8 cellular contexts compared by ENCODE assay signal in the genomic region with DNA sequence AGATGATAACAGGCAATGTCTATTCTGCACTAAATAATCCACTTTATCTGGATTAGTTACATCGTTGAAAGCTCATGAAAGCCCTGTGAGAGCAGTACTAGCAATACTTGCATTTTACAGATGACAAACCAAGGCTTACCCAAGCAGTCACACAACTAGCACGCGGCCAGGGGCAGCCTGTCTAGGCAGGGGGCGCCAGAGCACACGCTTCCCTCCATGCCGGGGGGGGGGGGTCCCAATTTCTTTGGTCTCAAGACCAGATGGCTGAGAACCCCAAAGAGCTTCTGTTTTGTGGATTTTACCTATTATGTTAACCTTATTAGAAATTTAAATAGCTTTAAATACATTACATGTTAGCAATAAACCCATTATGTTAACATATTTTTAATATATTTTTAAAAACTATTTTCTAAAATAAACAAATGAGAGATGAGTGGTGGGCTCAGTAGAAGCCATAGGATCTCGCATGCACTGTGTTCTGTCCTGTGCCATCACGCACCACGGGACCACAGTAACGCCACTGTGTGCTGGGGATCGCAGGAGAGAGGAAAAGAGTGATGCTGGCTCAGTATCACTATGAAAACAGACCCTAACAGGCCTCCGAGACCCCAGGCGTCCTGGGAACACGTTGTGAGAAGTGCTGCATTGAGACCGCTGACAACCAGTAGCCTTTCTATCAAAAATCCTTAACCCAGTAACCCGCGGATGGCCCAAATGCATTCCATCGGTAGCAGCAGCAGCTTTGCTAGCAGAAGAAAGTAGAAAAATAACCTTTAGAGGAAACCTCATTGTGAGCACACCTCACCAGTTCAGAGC. TPM values are rescaled to one million over a fixed set of nuclear protein-coding genes. Genes with fewer than 3 reads are reported as not detected.
DNase-seq lines count a peak whose midpoint lies in the region; ATAC-seq lines count a peak whose summit lies in the region.

No MANE protein-coding gene starts in this region.

- WGBS in mesendoderm (ENCODE audit: extremely low coverage, insufficient coverage, low lambda C conversion rate), result no CpG with 5 or more reads among the region's 18 CpGs

- H3K18ac ChIP-seq in mesendoderm (ENCODE audit: low read length), result no peak overlapping the region

- peak overlapping the region; percentile 20 for H3K9ac ChIP-seq in mesendoderm (ENCODE audit: low read length)

- H2BK15ac ChIP-seq in mesendoderm (replicated peaks; ENCODE audit: low read depth), result no peak overlapping the region

- peak overlapping the region; percentile 22 for H3K27ac ChIP-seq in mesendoderm (ENCODE audit: low read depth, low read length)

- no peaks in the 10 kb centered on the region for H3K79me1 ChIP-seq in mesendoderm (ENCODE audit: low read length)

- H3K27me3 ChIP-seq in mesendoderm (ENCODE audit: insufficient read depth, low read length, poor library complexity), result peaks cover 5% of the 10 kb centered on the region

- ATAC-seq in GM21381 (IDR thresholded peaks at IDR 0.05; ENCODE audit: unreplicated experiment), result peak; percentile 81
- no peak for ATAC-seq in GM21447 (IDR thresholded peaks at IDR 0.05; ENCODE audit: unreplicated experiment)

- no peak overlapping the region for H3K23ac ChIP-seq in mesendoderm (ENCODE audit: low read length)

- H4K8ac ChIP-seq in mesendoderm (ENCODE audit: low read depth, low read length), result no peak overlapping the region

- no peak overlapping the region for H2BK120ac ChIP-seq in mesendoderm (ENCODE audit: low read depth, low read length)

- no peaks in the 10 kb centered on the region for H3K79me2 ChIP-seq in mesendoderm (ENCODE audit: control insufficient read depth, insufficient read depth, low read length)

- peak overlapping the region; percentile 63 for H3K4ac ChIP-seq in mesendoderm (ENCODE audit: low read depth, low read length)

- no peaks in the 10 kb centered on the region for H3K36me3 ChIP-seq in mesendoderm (ENCODE audit: control insufficient read depth, insufficient read depth, low read length)

- DNase-seq in EH (ENCODE audit: low read depth) (peak; percentile 62), KBM-7 (peak; percentile 38), UCSD-AML1 (lab: John Stamatoyannopoulos, UW; ENCODE audit: unreplicated experiment) (peak; percentile 52), ecto neural progenitor cell (ENCODE audit: low spot score) (peak; percentile 60), mesendoderm (peak; percentile 71), H4 (ENCODE audit: low spot score) (no peak)

- no peak overlapping the region for H3K4me3 ChIP-seq in mesendoderm (ENCODE audit: low read length)

- no peak overlapping the region for H2BK5ac ChIP-seq in mesendoderm (ENCODE audit: low read length)

- peak overlapping the region; percentile 79 for H3K56ac ChIP-seq in mesendoderm (ENCODE audit: low read length)

- no peak overlapping the region for H2AK5ac ChIP-seq in mesendoderm (ENCODE audit: low read length)

- in situ Hi-C loops in KBM-7 (cut with MboI; ENCODE audit: low pct_unique_long_range_greater_than_20kb, low sequenced_read_pairs), result no loop called here

- H4K5ac ChIP-seq in mesendoderm (ENCODE audit: low read length), result no peak overlapping the region

- no peak overlapping the region for H3K4me2 ChIP-seq in mesendoderm (ENCODE audit: low read length)

- H3K4me1 ChIP-seq in mesendoderm (ENCODE audit: control insufficient read depth, low read depth, low read length), result no peaks in the 10 kb centered on the region

RNA-seq across cellular contexts. Expression of a gene that starts 5.3 kb away (rescaled TPM):
- polyA plus RNA-seq in mesendoderm (2013, experiment 1 of 2), result 0.35 TPM
- polyA plus RNA-seq in mesendoderm (2013, experiment 2 of 2), result 0.32 TPM
- not detected in 2 replicates for total RNA-seq in H4 (2014; rRNA removed; shearing (Covaris generic))

RNA-seq across cellular contexts. Expression of a gene that starts 28.9 kb away (rescaled TPM):
- 77.1 TPM for polyA plus RNA-seq in mesendoderm (2013, experiment 1 of 2)
- 80.5 TPM for polyA plus RNA-seq in mesendoderm (2013, experiment 2 of 2)
- 16.0 and 27.6 TPM in 2 replicates for total RNA-seq in H4 (2014; rRNA removed; shearing (Covaris generic))
